ENCODE assay signal across 14 cellular contexts in genomic region chr2:127643698-127644660, GRCh38. TPM values are rescaled to one million over a fixed set of nuclear protein-coding genes. Genes with fewer than 3 reads are reported as not detected.
DNase-seq lines count a peak whose midpoint lies in the region; ATAC-seq and TF ChIP-seq lines count a peak whose summit lies in the region.
"Had no signal": no experiment of that assay in that cellular context is flagged by ENCODE, and none has a peak within 500 bp of the region (broad histone marks: within the 10 kb centered on the region; RNA-seq: fewer than 3 reads in every experiment).

No MANE protein-coding gene starts in this region.

- intact Hi-C loops in CD4-positive, alpha-beta T cell (cut with DNase I, micrococcal nuclease): loop anchor here (5.0 to 10.0 kb wide), 2 partner anchors 58 to 559 kb away; partner anchors contain the start of gene SFT2D3 (in 2 of the 2)

- H4K91ac ChIP-seq in trophoblast cell (ENCODE audit: low read depth, low read length): peak overlapping the region; percentile 32

- H3K9ac ChIP-seq in trophoblast cell (ENCODE audit: low read length): no peak overlapping the region

- H3K36me3 ChIP-seq in trophoblast cell (ENCODE audit: control insufficient read depth in 1 of 2, insufficient read depth in 2 of 2, low read length in 2 of 2): no peaks in the 10 kb centered on the region
- H3K36me3 ChIP-seq: pancreas had no signal

- no peaks in the 10 kb centered on the region for H3K27me3 Mint-ChIP-seq in CD4-positive, alpha-beta T cell
- no peaks in the 10 kb centered on the region for H3K27me3 Mint-ChIP-seq in IgD-negative memory B cell

- no peak for ATAC-seq in CD4-positive, alpha-beta T cell (ENCODE audit: poor library complexity)
- ATAC-seq: pancreas had no signal

- H3K79me1 ChIP-seq in trophoblast cell (ENCODE audit: low read length): peaks cover 9% of the 10 kb centered on the region

- H3K9me3 Mint-ChIP-seq in CD4-positive, alpha-beta T cell: no peaks in the 10 kb centered on the region
- H3K9me3 Mint-ChIP-seq in IgD-negative memory B cell: no peaks in the 10 kb centered on the region

- H3K4me3 ChIP-seq in trophoblast cell (ENCODE audit: low read depth, low read length): no peak overlapping the region
- H3K4me3 ChIP-seq: pancreas, Peyer's patch had no signal

- H3K27ac ChIP-seq in CD4-positive, alpha-beta T cell (ENCODE audit: low read depth, low read length): no peak overlapping the region
- no peak overlapping the region for H3K27ac ChIP-seq in trophoblast cell (ENCODE audit: low read depth, low read length)
- H3K27ac ChIP-seq: pancreas had no signal

- no peak overlapping the region for H4K8ac ChIP-seq in trophoblast cell (ENCODE audit: low read depth, low read length)

- CTCF ChIA-PET in CD4-positive, alpha-beta T cell (lab: Charles Lee): interaction anchor here (1.1 kb wide), 1 partner anchor 53 kb away, joined by 5 read pairs; no protein-coding TSS in a partner anchor

- H3K36me3 Mint-ChIP-seq in CD4-positive, alpha-beta T cell (ENCODE audit: low read depth): no peaks in the 10 kb centered on the region
- peaks cover 3% of the 10 kb centered on the region for H3K36me3 Mint-ChIP-seq in IgD-negative memory B cell

- no peak overlapping the region for H3K4me2 ChIP-seq in trophoblast cell (ENCODE audit: low read length)

- peak overlapping the region; percentile 94 for H3K27ac Mint-ChIP-seq in CD4-positive, alpha-beta T cell
- peak overlapping the region in 2 of 3 donors; percentile 38 to 65 for H3K27ac Mint-ChIP-seq in IgD-negative memory B cell

- peaks cover 72% of the 10 kb centered on the region for H3K4me1 Mint-ChIP-seq in CD4-positive, alpha-beta T cell (ENCODE audit: low read depth)
- peaks cover 19 to 24% (median 23%) of the 10 kb centered on the region in 3 donors for H3K4me1 Mint-ChIP-seq in IgD-negative memory B cell

- no peak for DNase-seq in CD4-positive, alpha-beta T cell
- DNase-seq in dermis blood vessel endothelial cell (peak; percentile 34), trophoblast cell (no peak), NCI-H1930 (lab: John Stamatoyannopoulos, UW) (no peak), hippocampal formation (lab: John Stamatoyannopoulos, UW) (no peak), NOMO-1 treated with DMSO at 0.1 percent for 48 hours (lab: John Stamatoyannopoulos, UW; ENCODE audit: unreplicated experiment) (no peak), iPS-NIHi11 (ENCODE audit: low spot score) (no peak)
- DNase-seq: effector memory CD4-positive, alpha-beta T cell; GF-D8; NCI-H345; Peyer's patch had no signal

- H3K27me3 ChIP-seq in CD4-positive, alpha-beta T cell (ENCODE audit: control insufficient read depth, insufficient read depth, low read length): no peaks in the 10 kb centered on the region
- no peaks in the 10 kb centered on the region for H3K27me3 ChIP-seq in trophoblast cell (ENCODE audit: insufficient read depth, low read length)
- H3K27me3 ChIP-seq: pancreas, Peyer's patch had no signal

- no peak overlapping the region for H3K23ac ChIP-seq in trophoblast cell (ENCODE audit: low read length)

- peak overlapping the region; percentile 69 for H3K4me3 Mint-ChIP-seq in CD4-positive, alpha-beta T cell
- H3K4me3 Mint-ChIP-seq in IgD-negative memory B cell: peak overlapping the region in 1 of 4 donors; percentile 32

- H3K79me2 ChIP-seq in trophoblast cell (ENCODE audit: control insufficient read depth, insufficient read depth, low read length, poor library complexity): no peaks in the 10 kb centered on the region

- H3K9me3 ChIP-seq in CD4-positive, alpha-beta T cell (ENCODE audit: control insufficient read depth, low read length): no peaks in the 10 kb centered on the region
- H3K9me3 ChIP-seq in trophoblast cell (ENCODE audit: insufficient read depth, low read depth, low read length): peaks cover 2% of the 10 kb centered on the region
- H3K9me3 ChIP-seq: pancreas, Peyer's patch had no signal

- no peak overlapping the region for H4K12ac ChIP-seq in trophoblast cell (ENCODE audit: low read depth, low read length)

- TF ChIP-seq CTCF in CD4-positive, alpha-beta T cell (IDR thresholded peaks at IDR 0.05): no peak

- no peak overlapping the region for H3K4ac ChIP-seq in trophoblast cell (ENCODE audit: low read depth, low read length)

- H3K14ac ChIP-seq in trophoblast cell (ENCODE audit: low read length): no peak overlapping the region

- whole genome bisulfite sequencing in trophoblast cell (ENCODE audit: extremely low coverage, insufficient coverage, insufficient read length): no CpG with 5 or more reads among the region's 20 CpGs

- H2BK5ac ChIP-seq in trophoblast cell (ENCODE audit: low read depth, low read length, poor library complexity): no peak overlapping the region

- H3K4me1 ChIP-seq in trophoblast cell (ENCODE audit: control insufficient read depth in 1 of 2, insufficient read depth in 2 of 2, low read length in 2 of 2): peaks cover 5 to 14% of the 10 kb centered on the region in 2 experiments
- H3K4me1 ChIP-seq: pancreas had no signal

- H2AK5ac ChIP-seq in trophoblast cell (ENCODE audit: low read length): no peak overlapping the region

- POLR2A ChIA-PET in CD4-positive, alpha-beta T cell (lab: Charles Lee): interaction anchor here (1.2 kb wide), 1 partner anchor 58 kb away, joined by 5 read pairs; the partner anchor contains the start of gene SFT2D3

- peak overlapping the region; percentile 32 for H2BK12ac ChIP-seq in trophoblast cell (ENCODE audit: low read length)

- H3K18ac ChIP-seq in trophoblast cell (ENCODE audit: low read length): no peak overlapping the region

- no peak overlapping the region for H2AFZ ChIP-seq in trophoblast cell (ENCODE audit: insufficient read depth, low read length, poor library complexity)

- H2BK120ac ChIP-seq in trophoblast cell (ENCODE audit: insufficient read depth, low read length, poor library complexity): no peak overlapping the region

RNA-seq across cellular contexts. Expression of gene GPR17, which starts 2.0 kb away (rescaled TPM):
- total RNA-seq in CD4-positive, alpha-beta T cell: not detected
- not detected for polyA plus RNA-seq in IgD-negative memory B cell
- not detected in 2 replicates for total RNA-seq in dermis blood vessel endothelial cell
- polyA plus RNA-seq in trophoblast cell (2013): 0.25 and 0.33 TPM in 2 replicates
- total RNA-seq: glomerular endothelial cell, pancreas, Peyer's patch had no signal

RNA-seq across cellular contexts. Expression of gene LIMS2, which starts 31.4 kb away (rescaled TPM):
- 1 to 10 TPM; 6.1 to 7.0 TPM for total RNA-seq in CD4-positive, alpha-beta T cell
- polyA plus RNA-seq in IgD-negative memory B cell: 35.1 TPM
- total RNA-seq in dermis blood vessel endothelial cell: 20.1 and 23.8 TPM in 2 replicates
- polyA plus RNA-seq in trophoblast cell (2013): 14.6 and 16.2 TPM in 2 replicates

RNA-seq across cellular contexts. Expression of gene SFT2D3, which starts 57.3 kb away (rescaled TPM):
- total RNA-seq in CD4-positive, alpha-beta T cell: 1 to 10 TPM; 8.5 to 8.9 TPM
- not detected for polyA plus RNA-seq in IgD-negative memory B cell
- 5.4 and 5.8 TPM in 2 replicates for total RNA-seq in dermis blood vessel endothelial cell
- 5.4 and 6.1 TPM in 2 replicates for polyA plus RNA-seq in trophoblast cell (2013)
